In genomic region chr3:18648868-18649450, GRCh38 we compare ENCODE assay signal across 19 cellular contexts.
DNase-seq lines count a peak whose midpoint lies in the region; ATAC-seq and FAIRE-seq lines count a peak whose summit lies in the region.
"Had no signal": no experiment of that assay in that cellular context is flagged by ENCODE, and none has a peak within 500 bp of the region (broad histone marks: within the 10 kb centered on the region; RNA-seq: fewer than 3 reads in every experiment).

No MANE protein-coding gene starts in this region.

- no peak for FAIRE-seq in RCC 7860 (lab: Jason Lieb, UNC)
- FAIRE-seq: A549 had no signal

- no peaks in the 10 kb centered on the region for H3K27me3 Mint-ChIP-seq in activated CD8-positive, alpha-beta memory T cell treated with anti-CD3 and anti-CD28 coated beads, Interleukin-2, amount 10 ng/mL, durations not matched to agents 7 days and 5 days
- H3K27me3 Mint-ChIP-seq in activated T-helper 2 cell treated with anti-CD3 and anti-CD28 coated beads, Interferon-gamma antibody, Interleukin-2, Interleukin-4, amounts not matched to agents 10 μg/mL and 5 μg/mL and 100 μg/mL, durations not matched to agents 14 hours and 24 hours and 36 hours (ENCODE audit: low read depth), result no peaks in the 10 kb centered on the region

- H3K36me3 Mint-ChIP-seq in activated CD8-positive, alpha-beta memory T cell treated with anti-CD3 and anti-CD28 coated beads, Interleukin-2, amount 10 ng/mL, durations not matched to agents 7 days and 5 days, result peaks cover 44% of the 10 kb centered on the region
- H3K36me3 Mint-ChIP-seq in activated T-helper 2 cell treated with anti-CD3 and anti-CD28 coated beads, Interferon-gamma antibody, Interleukin-2, Interleukin-4, amounts not matched to agents 10 μg/mL and 5 μg/mL and 100 μg/mL, durations not matched to agents 14 hours and 24 hours and 36 hours (ENCODE audit: low read depth), result peaks cover 16% of the 10 kb centered on the region

- no peak for DNase-seq in activated CD8-positive, alpha-beta memory T cell treated with anti-CD3 and anti-CD28 coated beads, Interleukin-2, amount 10 ng/mL, durations not matched to agents 7 days and 5 days
- no peak for DNase-seq in activated CD8-positive, alpha-beta memory T cell treated with anti-CD3 and anti-CD28 coated beads, Interleukin-2, amount 50 U/mL, for 4 hours
- DNase-seq in stimulated activated CD4-positive, alpha-beta T cell treated with anti-CD3 and anti-CD28 coated beads, Interleukin-1b, Interleukin-23, amount 100 ng/mL, for 48 hours, result peak; percentile 5
- DNase-seq in stimulated activated CD4-positive, alpha-beta T cell treated with anti-CD3 and anti-CD28 coated beads, Interleukin-4, amount 100 ng/mL, for 4 hours, result no peak
- no peak for DNase-seq in activated T-helper 2 cell treated with anti-CD3 and anti-CD28 coated beads, Interferon-gamma antibody, Interleukin-2, Interleukin-4, amounts not matched to agents 10 μg/mL and 5 μg/mL and 100 μg/mL, durations not matched to agents 14 hours and 24 hours and 36 hours (ENCODE audit: low spot score)
- DNase-seq in RCC 7860 (ENCODE audit: low spot score), result no peak
- DNase-seq: COR-L47, DMS153, EL, H7, MG63, NCI-H1105, NCI-H187, NCI-H446 treated with DMSO at 0.1 percent for 48 hours, NCI-H748 treated with DMSO at 0.1 percent for 48 hours, Peyer's patch had no signal

- intact Hi-C loops in activated T-helper 2 cell treated with anti-CD3 and anti-CD28 coated beads, Interferon-gamma antibody, Interleukin-2, Interleukin-4, amounts not matched to agents 10 μg/mL and 5 μg/mL and 100 μg/mL, durations not matched to agents 14 hours and 24 hours and 36 hours (cut with micrococcal nuclease), result loop anchor here (1.0 to 10.0 kb wide), 9 partner anchors 11 to 444 kb away; no protein-coding TSS in a partner anchor

- CTCF ChIA-PET in activated CD8-positive, alpha-beta memory T cell treated with anti-CD3 and anti-CD28 coated beads, Interleukin-2, amount 10 ng/mL, durations not matched to agents 7 days and 5 days (lab: Charles Lee), result interaction anchor here (0.9 to 2.5 kb wide), 8 partner anchors 8 to 110 kb away, joined by 3 to 9 read pairs (median 4); no protein-coding TSS in a partner anchor

- peaks cover 90% of the 10 kb centered on the region for H3K4me1 Mint-ChIP-seq in activated CD8-positive, alpha-beta memory T cell treated with anti-CD3 and anti-CD28 coated beads, Interleukin-2, amount 10 ng/mL, durations not matched to agents 7 days and 5 days
- H3K4me1 Mint-ChIP-seq in activated T-helper 2 cell treated with anti-CD3 and anti-CD28 coated beads, Interferon-gamma antibody, Interleukin-2, Interleukin-4, amounts not matched to agents 10 μg/mL and 5 μg/mL and 100 μg/mL, durations not matched to agents 14 hours and 24 hours and 36 hours (ENCODE audit: low read depth), result peaks cover 87% of the 10 kb centered on the region

- H3K4me3 Mint-ChIP-seq in activated CD8-positive, alpha-beta memory T cell treated with anti-CD3 and anti-CD28 coated beads, Interleukin-2, amount 10 ng/mL, durations not matched to agents 7 days and 5 days, result no peak overlapping the region
- H3K4me3 Mint-ChIP-seq in activated T-helper 2 cell treated with anti-CD3 and anti-CD28 coated beads, Interferon-gamma antibody, Interleukin-2, Interleukin-4, amounts not matched to agents 10 μg/mL and 5 μg/mL and 100 μg/mL, durations not matched to agents 14 hours and 24 hours and 36 hours (ENCODE audit: low read depth), result no peak overlapping the region

- peak overlapping the region; percentile 92 for H3K27ac Mint-ChIP-seq in activated CD8-positive, alpha-beta memory T cell treated with anti-CD3 and anti-CD28 coated beads, Interleukin-2, amount 10 ng/mL, durations not matched to agents 7 days and 5 days
- H3K27ac Mint-ChIP-seq in activated T-helper 2 cell treated with anti-CD3 and anti-CD28 coated beads, Interferon-gamma antibody, Interleukin-2, Interleukin-4, amounts not matched to agents 10 μg/mL and 5 μg/mL and 100 μg/mL, durations not matched to agents 14 hours and 24 hours and 36 hours, result peak overlapping the region; percentile 93

- ATAC-seq in activated CD8-positive, alpha-beta memory T cell treated with anti-CD3 and anti-CD28 coated beads, Interleukin-2, amount 10 ng/mL, durations not matched to agents 7 days and 5 days, result peak; percentile 2
- ATAC-seq in HG02981 (IDR thresholded peaks at IDR 0.05; ENCODE audit: unreplicated experiment) (no peak), GM19455 (IDR thresholded peaks at IDR 0.05; ENCODE audit: unreplicated experiment) (no peak)
- ATAC-seq: A549 had no signal

- no peaks in the 10 kb centered on the region for H3K9me3 Mint-ChIP-seq in activated CD8-positive, alpha-beta memory T cell treated with anti-CD3 and anti-CD28 coated beads, Interleukin-2, amount 10 ng/mL, durations not matched to agents 7 days and 5 days (ENCODE audit: low read depth)
- no peaks in the 10 kb centered on the region for H3K9me3 Mint-ChIP-seq in activated T-helper 2 cell treated with anti-CD3 and anti-CD28 coated beads, Interferon-gamma antibody, Interleukin-2, Interleukin-4, amounts not matched to agents 10 μg/mL and 5 μg/mL and 100 μg/mL, durations not matched to agents 14 hours and 24 hours and 36 hours
